Comparison of ENCODE assay signal across 8 cellular contexts in the genomic region with DNA sequence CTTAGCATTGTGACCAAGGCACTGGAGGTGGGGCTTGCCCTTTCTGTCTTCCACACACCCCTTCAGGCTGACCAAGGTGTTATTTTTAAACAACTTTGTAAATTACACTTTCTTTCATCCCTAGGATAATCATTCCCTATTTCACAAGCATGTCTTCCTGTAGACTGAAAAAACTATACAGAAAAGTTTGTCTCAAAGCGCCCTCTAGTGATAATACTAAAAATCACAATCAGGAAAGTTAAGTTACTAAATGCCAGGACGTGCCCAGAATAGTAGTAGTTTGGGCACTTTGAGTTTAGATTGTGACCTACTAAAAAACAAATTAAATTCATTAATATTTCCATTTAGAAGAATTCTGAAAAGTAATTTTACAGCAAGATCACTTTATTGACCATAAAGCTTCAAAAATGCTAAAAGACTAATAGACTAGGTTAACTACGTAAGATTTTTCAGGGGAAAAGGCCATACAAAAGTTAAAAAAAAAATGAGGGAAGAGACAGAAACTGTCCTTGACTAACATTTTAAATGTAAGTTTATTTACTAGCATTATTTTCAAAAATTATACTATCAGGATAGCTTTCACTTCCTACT.
DNase-seq lines count a peak whose midpoint lies in the region; ATAC-seq, FAIRE-seq and TF ChIP-seq lines count a peak whose summit lies in the region.

No MANE protein-coding gene starts in this region.

- DNase-seq in NCI-H345 (lab: John Stamatoyannopoulos, UW), result peak; percentile 19
- no peak for DNase-seq in NCI-H345 treated with DMSO at 0.1 percent for 48 hours (lab: John Stamatoyannopoulos, UW; ENCODE audit: unreplicated experiment)
- peak; percentile 19 for DNase-seq in NCI-H1694 treated with DMSO at 0.1 percent for 48 hours (lab: John Stamatoyannopoulos, UW)
- peak; percentile 16 for DNase-seq in astrocyte of the cerebellum (ENCODE audit: low read depth)
- no peak for DNase-seq in keratinocyte (ENCODE audit: low read depth, low spot score)
- DNase-seq in uterus, result no peak
- no peak for DNase-seq in cortex of kidney (lab: John Stamatoyannopoulos, UW)

- no peaks in the 10 kb centered on the region for H3K4me1 ChIP-seq in keratinocyte (ENCODE audit: control insufficient read depth, extremely low read depth, insufficient read depth, low read length)
- no peaks in the 10 kb centered on the region for H3K4me1 ChIP-seq in uterus

- in situ Hi-C loops in astrocyte of the cerebellum (cut with HindIII; ENCODE audit: low sequenced_read_pairs), result no loop called here

- no peaks in the 10 kb centered on the region for H3K79me2 ChIP-seq in keratinocyte (ENCODE audit: control insufficient read depth, insufficient read depth, low read length)

- H3K4me3 ChIP-seq in astrocyte of the cerebellum (ENCODE audit: low read depth, low read length), result no peak overlapping the region
- H3K4me3 ChIP-seq in keratinocyte (ENCODE audit: control insufficient read depth in 2 of 3, extremely low read depth in 1 of 3, insufficient read depth in 2 of 3, low read depth in 1 of 3, low read length in 3 of 3), result no peak overlapping the region
- no peak overlapping the region for H3K4me3 ChIP-seq in uterus

- no peaks in the 10 kb centered on the region for H3K9me1 ChIP-seq in keratinocyte (ENCODE audit: control insufficient read depth, extremely low read depth, insufficient read depth, low read length)

- FAIRE-seq in keratinocyte (lab: Jason Lieb, UNC), result no peak

- no peaks in the 10 kb centered on the region for H3K36me3 ChIP-seq in keratinocyte (ENCODE audit: control insufficient read depth in 2 of 2, extremely low read depth in 1 of 2, insufficient read depth in 2 of 2, low read length in 2 of 2)
- no peaks in the 10 kb centered on the region for H3K36me3 ChIP-seq in uterus

- H3K9ac ChIP-seq in keratinocyte (ENCODE audit: control insufficient read depth, extremely low read depth, insufficient read depth, low read length), result no peak overlapping the region

- dilution Hi-C loops in keratinocyte (cut with MboI; ENCODE audit: extremely low pct_ligation_motif_present, low sequenced_read_pairs), result no loop called here

- no peak for ATAC-seq in GM19324 (IDR thresholded peaks at IDR 0.05; ENCODE audit: low FRiP score, unreplicated experiment)

- H3K27me3 ChIP-seq in keratinocyte (ENCODE audit: control insufficient read depth, extremely low read depth, insufficient read depth, low read length) (no peaks in the 10 kb centered on the region), uterus (no peaks in the 10 kb centered on the region)

- H3K27ac ChIP-seq in keratinocyte (ENCODE audit: control insufficient read depth, insufficient read depth, low read length), result no peak overlapping the region
- no peak overlapping the region for H3K27ac ChIP-seq in uterus

- TF ChIP-seq POLR2A in uterus (IDR thresholded peaks at IDR 0.05), result no peak

- H3K4me2 ChIP-seq in keratinocyte (ENCODE audit: control insufficient read depth, extremely low read depth, insufficient read depth, low read depth, low read length), result no peak overlapping the region

- no peak overlapping the region for H2AFZ ChIP-seq in keratinocyte (ENCODE audit: control insufficient read depth, low read length)

- H3K9me3 ChIP-seq in keratinocyte (ENCODE audit: control insufficient read depth, low read depth, low read length), result no peaks in the 10 kb centered on the region
- no peaks in the 10 kb centered on the region for H3K9me3 ChIP-seq in uterus

- peak; percentile 45 for TF ChIP-seq CTCF in astrocyte of the cerebellum (IDR thresholded peaks at IDR 0.05; ENCODE audit: low read depth, low read length, missing control alignments)
- TF ChIP-seq CTCF in keratinocyte (optimal IDR thresholded peaks at IDR 0.05 in 1 of 3, IDR thresholded peaks at IDR 0.05 in 1 of 3, conservative IDR thresholded peaks at IDR 0.05 in 1 of 3; ENCODE audit: extremely low read depth in 1 of 3, insufficient read depth in 2 of 3, low read length in 3 of 3), result peak in 2 of 3 experiments; percentile 30 to 53
- peak; percentile 28 to 46 (median 39) for TF ChIP-seq CTCF in uterus (IDR thresholded peaks at IDR 0.05)

- H4K20me1 ChIP-seq in keratinocyte (ENCODE audit: control insufficient read depth, extremely low read depth, insufficient read depth, low read length), result no peaks in the 10 kb centered on the region

- intact Hi-C loops in uterus (cut with DNase I; ENCODE audit: low total_unique reads), result no loop called here

Comparison
In these comparisons a context has a peak if more than half of its experiments do, and no peak if none do; other contexts are left out.
1. DNase-seq: peak in NCI-H345 (single experiment), NCI-H1694 treated with DMSO at 0.1 percent for 48 hours (single experiment) and astrocyte of the cerebellum (single experiment); none in NCI-H345 treated with DMSO at 0.1 percent for 48 hours (single experiment), keratinocyte (single experiment), uterus (0 of 2) and cortex of kidney (single experiment).
2. Peak in every context shown above with its lines, with median percentiles within 50 percentile points of each other: CTCF ChIP-seq.